In the genomic region with DNA sequence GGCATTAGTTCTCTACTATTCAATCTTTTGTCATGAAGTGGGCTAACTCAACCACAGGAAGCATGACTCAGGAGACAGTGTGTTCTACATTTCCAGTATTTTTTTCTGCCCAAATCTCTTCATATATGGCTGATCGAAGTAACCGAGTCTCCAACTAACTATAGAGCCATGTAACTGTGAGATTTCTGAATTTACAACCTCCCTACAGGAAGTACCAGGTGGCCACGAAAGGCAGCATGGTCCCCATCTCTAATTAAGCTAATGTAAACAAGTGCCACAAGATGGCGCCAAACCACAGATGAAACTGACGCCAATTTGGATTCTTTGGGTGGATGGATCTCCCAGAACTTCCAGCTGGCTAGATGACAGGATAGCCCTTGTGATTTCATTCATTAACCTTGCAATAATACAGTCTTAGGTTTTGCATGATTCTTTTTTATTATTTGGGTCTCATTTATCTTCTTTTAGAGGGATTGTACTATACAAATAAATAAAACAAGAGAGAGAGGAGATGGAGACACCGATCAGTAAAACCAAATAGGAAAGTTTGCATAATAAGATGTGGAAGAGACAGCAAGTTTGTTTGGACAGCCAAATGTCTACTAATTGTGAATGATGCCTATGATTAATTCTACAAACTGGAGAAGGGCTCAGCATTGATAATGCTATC, we compare ENCODE assay signal across 8 cellular contexts. TPM values are rescaled to one million over a fixed set of nuclear protein-coding genes. Genes with fewer than 3 reads are reported as not detected.
DNase-seq lines count a peak whose midpoint lies in the region; ATAC-seq and TF ChIP-seq lines count a peak whose summit lies in the region.

No MANE protein-coding gene starts in this region.

- H3K4me3 ChIP-seq in GM23338: no peak overlapping the region

- no peaks in the 10 kb centered on the region for H3K9me3 Mint-ChIP-seq in GM23338
- no peaks in the 10 kb centered on the region for H3K9me3 Mint-ChIP-seq in activated naive CD4-positive, alpha-beta T cell treated with anti-CD3 and anti-CD28 coated beads, Interleukin-2, amount 10 ng/mL, durations not matched to agents 7 days and 5 days

- no peaks in the 10 kb centered on the region for H3K27me3 Mint-ChIP-seq in GM23338 (ENCODE audit: insufficient read depth, low read depth, poor library complexity)
- H3K27me3 Mint-ChIP-seq in activated naive CD4-positive, alpha-beta T cell treated with anti-CD3 and anti-CD28 coated beads, Interleukin-2, amount 10 ng/mL, durations not matched to agents 7 days and 5 days: no peaks in the 10 kb centered on the region

- peak; percentile 84 for ATAC-seq in GM23338

- no peaks in the 10 kb centered on the region for H4K20me1 ChIP-seq in GM23338 (replicated peaks; ENCODE audit: insufficient read depth)

- H3K4me2 ChIP-seq in GM23338: no peak overlapping the region

- H3K36me3 ChIP-seq in GM23338 (ENCODE audit: insufficient read depth): no peaks in the 10 kb centered on the region

- DNase-seq in GM04503 (ENCODE audit: low read depth) (peak; percentile 12), GM23338 (ENCODE audit: low spot score) (peak; percentile 92), Kasumi-1 (lab: John Stamatoyannopoulos, UW) (peak; percentile 84), SK-N-DZ (ENCODE audit: low spot score) (peak; percentile 59), head of caudate nucleus (peak in 39 of 42 donors; percentile 16 to 86 (median 55)), pulmonary artery endothelial cell (ENCODE audit: low read depth, low spot score) (peak; percentile 10), DMS79 treated with DMSO at 0.1 percent for 48 hours (lab: John Stamatoyannopoulos, UW) (no peak)
- DNase-seq in activated naive CD4-positive, alpha-beta T cell treated with anti-CD3 and anti-CD28 coated beads, Interleukin-2, amount 10 ng/mL, durations not matched to agents 7 days and 5 days: peak; percentile 76

- H3K4me1 Mint-ChIP-seq in GM23338: 0 out of 3 replicates have a peak, but pooled peaks cover 2% of the 10 kb centered on the region
- peaks cover 44% of the 10 kb centered on the region for H3K4me1 Mint-ChIP-seq in activated naive CD4-positive, alpha-beta T cell treated with anti-CD3 and anti-CD28 coated beads, Interleukin-2, amount 10 ng/mL, durations not matched to agents 7 days and 5 days

- no peaks in the 10 kb centered on the region for H3K36me3 Mint-ChIP-seq in GM23338 (ENCODE audit: low read depth)
- no peaks in the 10 kb centered on the region for H3K36me3 Mint-ChIP-seq in activated naive CD4-positive, alpha-beta T cell treated with anti-CD3 and anti-CD28 coated beads, Interleukin-2, amount 10 ng/mL, durations not matched to agents 7 days and 5 days

- no peaks in the 10 kb centered on the region for H3K79me2 ChIP-seq in GM23338 (replicated peaks; ENCODE audit: insufficient read depth)

- intact Hi-C loops in head of caudate nucleus (cut with DNase I): loop anchor here (10.0 kb wide), 1 partner anchor 144 kb away; no protein-coding TSS in a partner anchor

- no peak overlapping the region for H2AFZ ChIP-seq in GM23338

- no peaks in the 10 kb centered on the region for H3K4me1 ChIP-seq in GM23338 (ENCODE audit: insufficient read depth)

- no peaks in the 10 kb centered on the region for H3K27me3 ChIP-seq in GM23338 (ENCODE audit: insufficient read depth)

- H3F3A ChIP-seq in GM23338 (replicated peaks; ENCODE audit: low read depth): no peaks in the 10 kb centered on the region

- CTCF ChIA-PET in activated naive CD4-positive, alpha-beta T cell treated with anti-CD3 and anti-CD28 coated beads, Interleukin-2, amount 10 ng/mL, durations not matched to agents 7 days and 5 days (lab: Charles Lee): interaction anchor here (0.5 to 7.8 kb wide), 23 partner anchors 8 to 222 kb away, joined by 3 to 85 read pairs (median 4); a partner anchor contains a TSS

- no peak overlapping the region for H3K27ac ChIP-seq in GM23338 (ENCODE audit: low read depth)

- peak; percentile 90 to 92 for TF ChIP-seq CTCF in GM23338 (conservative IDR thresholded peaks at IDR 0.05; ENCODE audit: low read depth in 2 of 2)

- H3K4me3 Mint-ChIP-seq in GM23338: no peak overlapping the region
- no peak overlapping the region for H3K4me3 Mint-ChIP-seq in activated naive CD4-positive, alpha-beta T cell treated with anti-CD3 and anti-CD28 coated beads, Interleukin-2, amount 10 ng/mL, durations not matched to agents 7 days and 5 days

- no peaks in the 10 kb centered on the region for H3K9me2 ChIP-seq in GM23338 (ENCODE audit: insufficient read depth)

- no peak overlapping the region for H3K27ac Mint-ChIP-seq in GM23338
- H3K27ac Mint-ChIP-seq in activated naive CD4-positive, alpha-beta T cell treated with anti-CD3 and anti-CD28 coated beads, Interleukin-2, amount 10 ng/mL, durations not matched to agents 7 days and 5 days: peak overlapping the region; percentile 44

TF ChIP-seq in GM23338, 12 proteins besides CTCF, POLR2A, EP300 and RAD21 (continues in another document):
- TF ChIP-seq POLR2AphosphoS5 (IDR thresholded peaks at IDR 0.05; ENCODE audit: low read depth) (no peak), EZH2 (IDR thresholded peaks at IDR 0.05; ENCODE audit: low read depth, unreplicated experiment) (no peak), STAT1 (IDR thresholded peaks at IDR 0.05; ENCODE audit: unreplicated experiment) (no peak), JUNB (IDR thresholded peaks at IDR 0.05; ENCODE audit: unreplicated experiment) (no peak), ZNF114 (CRISPR knock-in tag; IDR thresholded peaks at IDR 0.05) (no peak), NANOG (IDR thresholded peaks at IDR 0.05; ENCODE audit: borderline replicate concordance) (no peak), ZNF331 (CRISPR knock-in tag; IDR thresholded peaks at IDR 0.05; ENCODE audit: low read depth) (no peak), CREB1 (CRISPR knock-in tag; IDR thresholded peaks at IDR 0.05; ENCODE audit: low read depth) (no peak)
- TF ChIP-seq, protein P1, sequence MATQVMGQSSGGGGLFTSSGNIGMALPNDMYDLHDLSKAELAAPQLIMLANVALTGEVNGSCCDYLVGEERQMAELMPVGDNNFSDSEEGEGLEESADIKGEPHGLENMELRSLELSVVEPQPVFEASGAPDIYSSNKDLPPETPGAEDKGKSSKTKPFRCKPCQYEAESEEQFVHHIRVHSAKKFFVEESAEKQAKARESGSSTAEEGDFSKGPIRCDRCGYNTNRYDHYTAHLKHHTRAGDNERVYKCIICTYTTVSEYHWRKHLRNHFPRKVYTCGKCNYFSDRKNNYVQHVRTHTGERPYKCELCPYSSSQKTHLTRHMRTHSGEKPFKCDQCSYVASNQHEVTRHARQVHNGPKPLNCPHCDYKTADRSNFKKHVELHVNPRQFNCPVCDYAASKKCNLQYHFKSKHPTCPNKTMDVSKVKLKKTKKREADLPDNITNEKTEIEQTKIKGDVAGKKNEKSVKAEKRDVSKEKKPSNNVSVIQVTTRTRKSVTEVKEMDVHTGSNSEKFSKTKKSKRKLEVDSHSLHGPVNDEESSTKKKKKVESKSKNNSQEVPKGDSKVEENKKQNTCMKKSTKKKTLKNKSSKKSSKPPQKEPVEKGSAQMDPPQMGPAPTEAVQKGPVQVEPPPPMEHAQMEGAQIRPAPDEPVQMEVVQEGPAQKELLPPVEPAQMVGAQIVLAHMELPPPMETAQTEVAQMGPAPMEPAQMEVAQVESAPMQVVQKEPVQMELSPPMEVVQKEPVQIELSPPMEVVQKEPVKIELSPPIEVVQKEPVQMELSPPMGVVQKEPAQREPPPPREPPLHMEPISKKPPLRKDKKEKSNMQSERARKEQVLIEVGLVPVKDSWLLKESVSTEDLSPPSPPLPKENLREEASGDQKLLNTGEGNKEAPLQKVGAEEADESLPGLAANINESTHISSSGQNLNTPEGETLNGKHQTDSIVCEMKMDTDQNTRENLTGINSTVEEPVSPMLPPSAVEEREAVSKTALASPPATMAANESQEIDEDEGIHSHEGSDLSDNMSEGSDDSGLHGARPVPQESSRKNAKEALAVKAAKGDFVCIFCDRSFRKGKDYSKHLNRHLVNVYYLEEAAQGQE (IDR thresholded peaks at IDR 0.05; ENCODE audit: unreplicated experiment): no peak
- TF ChIP-seq, protein P2, sequence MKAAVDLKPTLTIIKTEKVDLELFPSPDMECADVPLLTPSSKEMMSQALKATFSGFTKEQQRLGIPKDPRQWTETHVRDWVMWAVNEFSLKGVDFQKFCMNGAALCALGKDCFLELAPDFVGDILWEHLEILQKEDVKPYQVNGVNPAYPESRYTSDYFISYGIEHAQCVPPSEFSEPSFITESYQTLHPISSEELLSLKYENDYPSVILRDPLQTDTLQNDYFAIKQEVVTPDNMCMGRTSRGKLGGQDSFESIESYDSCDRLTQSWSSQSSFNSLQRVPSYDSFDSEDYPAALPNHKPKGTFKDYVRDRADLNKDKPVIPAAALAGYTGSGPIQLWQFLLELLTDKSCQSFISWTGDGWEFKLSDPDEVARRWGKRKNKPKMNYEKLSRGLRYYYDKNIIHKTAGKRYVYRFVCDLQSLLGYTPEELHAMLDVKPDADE (IDR thresholded peaks at IDR 0.05): no peak

RNA-seq across cellular contexts. Expression of a gene that starts 18.3 kb away (rescaled TPM):
- not detected in 2 replicates for total RNA-seq in GM23338 (2014; rRNA removed; shearing (Covaris generic))
- 0.26 TPM in 1 of 2 replicates, not detected in the other for polyA plus RNA-seq in GM23338 (2016; fragmentation: Nextera tagmentation; extraction: Ambion mirVana)
- not detected in 2 replicates for polyA plus RNA-seq in SK-N-DZ (2014; cell fraction: cytosol; rRNA removed)
- polyA plus RNA-seq in SK-N-DZ (2014; cell fraction: nucleus; rRNA removed): not detected in 2 replicates
- not detected in 2 replicates for total RNA-seq in pulmonary artery endothelial cell
